In genomic region chr14:23575086-23575485, GRCh38 we compare ENCODE assay signal across 29 cellular contexts. TPM values are rescaled to one million over a fixed set of nuclear protein-coding genes. Genes with fewer than 3 reads are reported as not detected.
DNase-seq lines count a peak whose midpoint lies in the region; ATAC-seq and TF ChIP-seq lines count a peak whose summit lies in the region.
"Had no signal": no experiment of that assay in that cellular context is flagged by ENCODE, and none has a peak within 500 bp of the region (broad histone marks: within the 10 kb centered on the region; RNA-seq: fewer than 3 reads in every experiment).

No MANE protein-coding gene starts in this region.

- POLR2A ChIA-PET in naive thymus-derived CD4-positive, alpha-beta T cell (lab: Charles Lee) = no interaction called here

- no peaks in the 10 kb centered on the region for H3K9me3 ChIP-seq in left ventricle myocardium inferior (replicated peaks)
- no peaks in the 10 kb centered on the region for H3K9me3 ChIP-seq in naive thymus-derived CD4-positive, alpha-beta T cell (ENCODE audit: control insufficient read depth in 2 of 3, low read length in 3 of 3)
- H3K9me3 ChIP-seq: A549, HAP-1, heart left ventricle, neutrophil, testis, vagina had no signal

- TF ChIP-seq CTCF in left ventricle myocardium inferior (IDR thresholded peaks at IDR 0.05; ENCODE audit: borderline replicate concordance) = no peak

- CTCF ChIA-PET in naive thymus-derived CD4-positive, alpha-beta T cell (lab: Charles Lee) = no interaction called here

- H3K4me3 Mint-ChIP-seq in naive thymus-derived CD4-positive, alpha-beta T cell = peak overlapping the region in 6 of 10 donors; percentile 17 to 51 (median 38)
- H3K4me3 Mint-ChIP-seq: activated naive CD8-positive, alpha-beta T cell treated with anti-CD3 and anti-CD28 coated beads, Interleukin-2, amount 10 ng/mL, durations not matched to agents 7 days and 5 days; activated T-helper 1 cell treated with anti-CD3 and anti-CD28 coated beads, Interleukin-12 subunit alpha, Interleukin-12 subunit beta, Interleukin-2, Interleukin-4 antibody, amounts not matched to agents 30 ng/mL and 10 ng/mL and 1 ng/mL, durations not matched to agents 14 hours and 24 hours and 36 hours; stimulated activated memory B cell treated with anti-CD40 and anti-IgM and Interleukin-4, amounts not matched to agents 10 μg/mL and 1 μg/mL and 100 μg/mL, for 72 hours had no signal

- H3K4me3 ChIP-seq in left ventricle myocardium inferior = no peak overlapping the region
- H3K4me3 ChIP-seq in naive thymus-derived CD4-positive, alpha-beta T cell (ENCODE audit: low read length) = no peak overlapping the region
- H3K4me3 ChIP-seq: A549, HAP-1, heart left ventricle had no signal

- peak; percentile 12 for DNase-seq in cardiac septum (ENCODE audit: low spot score)
- no peak for DNase-seq in left ventricle myocardium inferior
- DNase-seq in caudate nucleus (lab: John Stamatoyannopoulos, UW) = no peak
- no peak for DNase-seq in naive thymus-derived CD4-positive, alpha-beta T cell
- no peak for DNase-seq in NCI-H1105 treated with DMSO at 0.1 percent for 48 hours (lab: John Stamatoyannopoulos, UW)
- no peak for DNase-seq in activated naive CD4-positive, alpha-beta T cell treated with Interleukin-2 at 50 U/mL for 16 hours
- DNase-seq: Calu3; DND-41; effector CD4-positive, alpha-beta T cell; erythroblast; heart left ventricle; NCI-H2081 treated with DMSO at 0.1 percent for 48 hours; NCI-H345; NCI-H82; stimulated activated CD4-positive, alpha-beta T cell treated with anti-CD3 and anti-CD28 coated beads, Interleukin-4, amount 100 ng/mL, for 1 hour; WERI-Rb-1 had no signal

- intact Hi-C loops in cardiac septum (cut with DNase I) (no loop called here), left ventricle myocardium inferior (cut with micrococcal nuclease) (no loop called here)
- intact Hi-C loops in naive thymus-derived CD4-positive, alpha-beta T cell (cut with micrococcal nuclease) = no loop called here

- H3K27me3 ChIP-seq in left ventricle myocardium inferior (ENCODE audit: low read depth) = peaks cover 90% of the 10 kb centered on the region
- H3K27me3 ChIP-seq in naive thymus-derived CD4-positive, alpha-beta T cell (ENCODE audit: control insufficient read depth in 2 of 2, insufficient read depth in 2 of 2, low read length in 2 of 2) = peaks cover 0 to 14% of the 10 kb centered on the region in 2 donors

- H3K36me3 ChIP-seq in left ventricle myocardium inferior = no peaks in the 10 kb centered on the region
- H3K36me3 ChIP-seq in naive thymus-derived CD4-positive, alpha-beta T cell (ENCODE audit: control insufficient read depth in 2 of 3, insufficient read depth in 3 of 3, low read length in 3 of 3) = no peaks in the 10 kb centered on the region
- H3K36me3 ChIP-seq: HAP-1, heart left ventricle, neutrophil, vagina, WERI-Rb-1 had no signal

- H3K27ac Mint-ChIP-seq in naive thymus-derived CD4-positive, alpha-beta T cell = no peak overlapping the region
- H3K27ac Mint-ChIP-seq: activated naive CD8-positive, alpha-beta T cell treated with anti-CD3 and anti-CD28 coated beads, Interleukin-2, amount 10 ng/mL, durations not matched to agents 7 days and 5 days; activated T-helper 1 cell treated with anti-CD3 and anti-CD28 coated beads, Interleukin-12 subunit alpha, Interleukin-12 subunit beta, Interleukin-2, Interleukin-4 antibody, amounts not matched to agents 30 ng/mL and 10 ng/mL and 1 ng/mL, durations not matched to agents 14 hours and 24 hours and 36 hours; stimulated activated memory B cell treated with anti-CD40 and anti-IgM and Interleukin-4, amounts not matched to agents 10 μg/mL and 1 μg/mL and 100 μg/mL, for 72 hours had no signal

- peaks cover 18% of the 10 kb centered on the region for H3K4me1 ChIP-seq in left ventricle myocardium inferior
- H3K4me1 ChIP-seq in naive thymus-derived CD4-positive, alpha-beta T cell (ENCODE audit: control insufficient read depth in 2 of 2, insufficient read depth in 2 of 2, low read length in 2 of 2) = peaks cover 0 to 7% of the 10 kb centered on the region in 2 donors
- H3K4me1 ChIP-seq: A549, HAP-1, testis had no signal

- H3K4me1 Mint-ChIP-seq in naive thymus-derived CD4-positive, alpha-beta T cell = peaks cover 8 to 30% (median 22%) of the 10 kb centered on the region in 7 donors

- peaks cover 34 to 59% (median 39%) of the 10 kb centered on the region in 5 donors for H3K27me3 Mint-ChIP-seq in naive thymus-derived CD4-positive, alpha-beta T cell

- H3K9me3 Mint-ChIP-seq in naive thymus-derived CD4-positive, alpha-beta T cell = peaks cover 0 to 2% (median 0%) of the 10 kb centered on the region in 11 donors
- H3K9me3 Mint-ChIP-seq: activated naive CD8-positive, alpha-beta T cell treated with anti-CD3 and anti-CD28 coated beads, Interleukin-2, amount 10 ng/mL, durations not matched to agents 7 days and 5 days; activated T-helper 1 cell treated with anti-CD3 and anti-CD28 coated beads, Interleukin-12 subunit alpha, Interleukin-12 subunit beta, Interleukin-2, Interleukin-4 antibody, amounts not matched to agents 30 ng/mL and 10 ng/mL and 1 ng/mL, durations not matched to agents 14 hours and 24 hours and 36 hours; stimulated activated memory B cell treated with anti-CD40 and anti-IgM and Interleukin-4, amounts not matched to agents 10 μg/mL and 1 μg/mL and 100 μg/mL, for 72 hours had no signal

- no peak for ATAC-seq in naive thymus-derived CD4-positive, alpha-beta T cell
- no peak for ATAC-seq in HG03108 (IDR thresholded peaks at IDR 0.05; ENCODE audit: unreplicated experiment)
- ATAC-seq: A549; heart left ventricle; stimulated activated memory B cell treated with anti-CD40 and anti-IgM and Interleukin-4, amounts not matched to agents 10 μg/mL and 1 μg/mL and 100 μg/mL, for 72 hours had no signal

- H3K36me3 Mint-ChIP-seq in naive thymus-derived CD4-positive, alpha-beta T cell = no peaks in the 10 kb centered on the region
- H3K36me3 Mint-ChIP-seq: activated naive CD8-positive, alpha-beta T cell treated with anti-CD3 and anti-CD28 coated beads, Interleukin-2, amount 10 ng/mL, durations not matched to agents 7 days and 5 days; stimulated activated memory B cell treated with anti-CD40 and anti-IgM and Interleukin-4, amounts not matched to agents 10 μg/mL and 1 μg/mL and 100 μg/mL, for 72 hours had no signal

- no peak overlapping the region for H3K27ac ChIP-seq in left ventricle myocardium inferior (replicated peaks)
- peak overlapping the region; percentile 19 for H3K27ac ChIP-seq in caudate nucleus (ENCODE audit: low read depth, low read length)
- no peak overlapping the region for H3K27ac ChIP-seq in naive thymus-derived CD4-positive, alpha-beta T cell (ENCODE audit: low read depth, low read length)
- H3K27ac ChIP-seq in temporal lobe (ENCODE audit: low read depth, low read length) = peak overlapping the region; percentile 56
- H3K27ac ChIP-seq: A549, heart left ventricle, neutrophil, testis, vagina, WERI-Rb-1 had no signal

RNA-seq across cellular contexts. Expression of gene JPH4, which starts 3.5 kb away (rescaled TPM):
- total RNA-seq in cardiac septum (0.19 TPM), left ventricle myocardium inferior (0.19 TPM), temporal lobe (40.1 TPM)
- total RNA-seq in naive thymus-derived CD4-positive, alpha-beta T cell = 1 to 10 TPM in 1 of 5 experiments, under 1 TPM in 1, not detected in 3; 0.16 to 1.2 TPM
- polyA plus RNA-seq in naive thymus-derived CD4-positive, alpha-beta T cell = under 1 TPM in 1 of 2 donors, not detected in 1; 0.13 TPM
- total RNA-seq: activated naive CD8-positive, alpha-beta T cell treated with anti-CD3 and anti-CD28 coated beads, Interleukin-2, amount 10 ng/mL, durations not matched to agents 7 days and 5 days; activated T-helper 1 cell treated with anti-CD3 and anti-CD28 coated beads, Interleukin-12 subunit alpha, Interleukin-12 subunit beta, Interleukin-2, Interleukin-4 antibody, amounts not matched to agents 30 ng/mL and 10 ng/mL and 1 ng/mL, durations not matched to agents 14 hours and 24 hours and 36 hours; Calu3; fibroblast of villous mesenchyme had no signal
- polyA plus RNA-seq: BJ, smooth muscle cell had no signal

RNA-seq across cellular contexts. Expression of gene AP1G2, which starts 7.5 kb away (rescaled TPM):
- 12.8 TPM for total RNA-seq in cardiac septum
- 10.4 TPM for total RNA-seq in left ventricle myocardium inferior
- 100 to 1,000 TPM; 266 to 548 (median 293) TPM for total RNA-seq in naive thymus-derived CD4-positive, alpha-beta T cell
- 100 to 1,000 TPM in 1 of 2 donors, 10 to 100 TPM in 1; 66.4 to 113 TPM for polyA plus RNA-seq in naive thymus-derived CD4-positive, alpha-beta T cell
- total RNA-seq in temporal lobe = 10.6 TPM

RNA-seq across cellular contexts. Expression of gene THTPA, which starts 19.0 kb away (rescaled TPM):
- total RNA-seq in cardiac septum = 17.5 TPM
- total RNA-seq in left ventricle myocardium inferior = 17.2 TPM
- 10 to 100 TPM; 16.4 to 26.7 (median 19.2) TPM for total RNA-seq in naive thymus-derived CD4-positive, alpha-beta T cell
- 10 to 100 TPM; 17.9 to 18.1 TPM for polyA plus RNA-seq in naive thymus-derived CD4-positive, alpha-beta T cell
- 16.7 TPM for total RNA-seq in temporal lobe

RNA-seq across cellular contexts. Expression of gene ZFHX2, which starts 23.5 kb away (rescaled TPM):
- total RNA-seq in cardiac septum (1.3 TPM), left ventricle myocardium inferior (0.74 TPM), temporal lobe (1.5 TPM)
- total RNA-seq in naive thymus-derived CD4-positive, alpha-beta T cell = 1 to 10 TPM in 1 of 5 experiments, under 1 TPM in 4; 0.45 to 2.6 (median 0.49) TPM
- polyA plus RNA-seq in naive thymus-derived CD4-positive, alpha-beta T cell = not detected

Comparison
In these comparisons a context has a peak if more than half of its experiments do, and no peak if none do; other contexts are left out.
1. H3K27ac ChIP-seq: peak in caudate nucleus (single experiment) and temporal lobe (single experiment); none in left ventricle myocardium inferior (single experiment) and naive thymus-derived CD4-positive, alpha-beta T cell (single experiment).
2. RNA of gene JPH4, which starts 3.5 kb away (total RNA-seq): 40.1 TPM in temporal lobe (single experiment); 0.19 TPM in left ventricle myocardium inferior (single experiment), 0.19 TPM in cardiac septum (single experiment) and 0.16 to 1.2 TPM in naive thymus-derived CD4-positive, alpha-beta T cell; every median in the first group is over 10 times any median in the second.
3. RNA of gene AP1G2, which starts 7.5 kb away (total RNA-seq): 266 to 548 TPM in naive thymus-derived CD4-positive, alpha-beta T cell; 12.8 TPM in cardiac septum (single experiment), 10.6 TPM in temporal lobe (single experiment) and 10.4 TPM in left ventricle myocardium inferior (single experiment); every median in the first group is over 10 times any median in the second.